In the genomic region with DNA sequence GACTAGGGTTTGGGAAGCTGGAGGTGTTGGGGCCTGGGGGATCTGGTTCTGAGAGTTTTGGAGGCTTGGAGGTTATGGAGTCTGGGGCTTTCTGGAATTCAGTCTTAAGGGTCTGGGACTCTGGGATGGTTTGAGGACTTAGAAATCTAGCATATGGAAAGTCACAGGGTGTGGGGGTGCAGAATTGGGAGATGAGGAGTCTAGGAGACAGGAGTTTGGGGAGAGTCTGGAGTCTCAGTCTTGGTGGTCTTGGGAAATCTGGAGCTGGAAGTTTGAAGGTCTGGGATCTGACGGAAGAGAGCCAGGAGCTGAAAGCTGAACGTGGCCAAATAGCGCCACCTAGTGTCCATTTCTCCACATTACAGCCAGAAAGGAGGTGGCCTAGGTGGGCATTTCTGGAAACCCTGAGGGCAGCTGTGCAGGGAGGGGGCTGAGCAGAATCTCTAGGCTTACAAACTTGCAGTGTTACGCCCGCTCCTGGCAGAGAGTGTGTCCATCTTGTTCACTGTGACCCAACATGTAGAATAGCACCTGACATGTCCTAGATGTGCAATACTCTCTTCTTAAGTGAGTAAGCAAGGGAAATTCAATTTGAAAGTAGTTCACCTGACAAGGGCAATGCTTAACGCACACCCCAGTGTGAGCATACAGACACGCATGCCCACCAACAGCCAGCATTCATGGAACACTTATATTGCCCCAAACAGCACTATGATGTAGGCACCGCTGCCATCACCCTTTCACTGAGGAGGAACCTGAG, we compare ENCODE assay signal across 8 cellular contexts.
DNase-seq lines count a peak whose midpoint lies in the region; ATAC-seq and TF ChIP-seq lines count a peak whose summit lies in the region.

No MANE protein-coding gene starts in this region.

- H3K27ac ChIP-seq in osteoblast (ENCODE audit: low read depth, low read length), result no peak overlapping the region

- peak; percentile 75 for TF ChIP-seq CTCF in BE2C (IDR thresholded peaks at IDR 0.05; ENCODE audit: low read depth, low read length)
- TF ChIP-seq CTCF in fibroblast of pulmonary artery (IDR thresholded peaks at IDR 0.05; ENCODE audit: low read length, missing control alignments), result peak; percentile 82
- peak; percentile 92 for TF ChIP-seq CTCF in osteoblast (IDR thresholded peaks at IDR 0.05; ENCODE audit: extremely low read depth, low read depth, low read length)

- no peaks in the 10 kb centered on the region for H3K27me3 ChIP-seq in BE2C
- peaks cover 27% of the 10 kb centered on the region for H3K27me3 ChIP-seq in osteoblast (ENCODE audit: insufficient read depth, low read length)

- no peaks in the 10 kb centered on the region for H3K79me2 ChIP-seq in osteoblast (ENCODE audit: insufficient read depth, low read length)

- DNase-seq in BE2C (peak; percentile 52), GM19240 (ENCODE audit: insufficient read length, low spot score) (peak; percentile 22), NCI-H510A (lab: John Stamatoyannopoulos, UW) (peak; percentile 32), fibroblast of pulmonary artery (ENCODE audit: low read depth) (peak; percentile 61), osteoblast (ENCODE audit: insufficient read length, low spot score, missing footprints) (peak; percentile 95), GF-D8 (lab: John Stamatoyannopoulos, UW) (no peak)
- peak; percentile 36 for DNase-seq in activated T-cell treated with anti-CD3 and anti-CD28 coated beads, Interleukin-2, amount 50 U/mL, for 1 hour

- H4K20me1 ChIP-seq in osteoblast (ENCODE audit: insufficient read depth, low read length), result no peaks in the 10 kb centered on the region

- H3K4me3 ChIP-seq in BE2C (ENCODE audit: low read depth, low read length), result no peak overlapping the region
- H3K4me3 ChIP-seq in fibroblast of pulmonary artery (replicated peaks; ENCODE audit: low read depth, low read length), result no peak overlapping the region
- no peak overlapping the region for H3K4me3 ChIP-seq in osteoblast (ENCODE audit: insufficient read depth, low read length)

- H3K4me2 ChIP-seq in osteoblast (ENCODE audit: insufficient read depth, low read length), result no peak overlapping the region

- no peaks in the 10 kb centered on the region for H3K9me3 ChIP-seq in BE2C
- H3K9me3 ChIP-seq in osteoblast (ENCODE audit: low read depth, low read length), result no peaks in the 10 kb centered on the region

- H3K4me1 ChIP-seq in BE2C (no peaks in the 10 kb centered on the region), osteoblast (ENCODE audit: insufficient read depth, low read length) (peaks cover 7% of the 10 kb centered on the region)

- no peak overlapping the region for H2AFZ ChIP-seq in osteoblast (ENCODE audit: low read length)

- ATAC-seq in GM19023 (IDR thresholded peaks at IDR 0.05; ENCODE audit: unreplicated experiment), result no peak

- H3K36me3 ChIP-seq in BE2C (no peaks in the 10 kb centered on the region), osteoblast (ENCODE audit: insufficient read depth, low read length) (no peaks in the 10 kb centered on the region)
